Comparison of ENCODE assay signal across 10 cellular contexts in the genomic region with DNA sequence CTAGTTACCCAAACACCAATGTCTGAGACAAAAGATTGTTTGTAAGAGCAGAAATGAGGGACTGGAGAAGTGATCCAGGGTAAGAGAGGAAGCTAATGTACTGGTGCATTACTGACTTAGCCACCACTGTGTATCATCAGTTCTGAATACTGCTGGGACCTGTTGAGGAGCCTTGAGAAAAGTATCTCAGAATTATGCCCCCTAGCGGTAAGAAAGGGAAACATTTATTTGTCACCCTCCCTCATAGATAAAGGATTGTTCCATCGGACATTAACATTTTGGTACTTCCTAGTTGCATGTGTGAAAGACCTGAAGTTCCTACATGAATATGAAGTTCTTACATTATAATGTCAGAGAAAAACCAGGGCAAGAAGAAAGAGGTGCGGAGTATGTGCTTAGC.
DNase-seq lines count a peak whose midpoint lies in the region; ATAC-seq and TF ChIP-seq lines count a peak whose summit lies in the region.
"Had no signal": no experiment of that assay in that cellular context is flagged by ENCODE, and none has a peak within 500 bp of the region (broad histone marks: within the 10 kb centered on the region; RNA-seq: fewer than 3 reads in every experiment).

No MANE protein-coding gene starts in this region.

- H3K4me1 Mint-ChIP-seq in Caco-2 (ENCODE audit: low read depth, unreplicated experiment): no peaks in the 10 kb centered on the region
- no peaks in the 10 kb centered on the region for H3K4me1 Mint-ChIP-seq in stimulated activated effector memory CD8-positive, alpha-beta T cell treated with anti-CD3 and anti-CD28 coated beads, Interleukin-12 subunit alpha, Interleukin-12 subunit beta, amount 100 ng/mL, for 72 hours
- H3K4me1 Mint-ChIP-seq: immature natural killer cell had no signal

- no peaks in the 10 kb centered on the region for H3K9me3 Mint-ChIP-seq in Caco-2 (ENCODE audit: unreplicated experiment)
- H3K9me3 Mint-ChIP-seq in stimulated activated effector memory CD8-positive, alpha-beta T cell treated with anti-CD3 and anti-CD28 coated beads, Interleukin-12 subunit alpha, Interleukin-12 subunit beta, amount 100 ng/mL, for 72 hours: peaks cover 6% of the 10 kb centered on the region

- intact Hi-C loops in Caco-2 (cut with micrococcal nuclease; ENCODE audit: unreplicated experiment): loop anchor here (1.0 to 5.0 kb wide), 2 partner anchors 391 to 763 kb away; no protein-coding TSS in a partner anchor
- intact Hi-C loops in left ventricle myocardium superior (cut with micrococcal nuclease): no loop called here

- ATAC-seq in GM21619 (IDR thresholded peaks at IDR 0.05; ENCODE audit: unreplicated experiment) (peak; percentile 84), left ventricle myocardium superior (no peak)
- no peak for ATAC-seq in stimulated activated effector memory CD8-positive, alpha-beta T cell treated with anti-CD3 and anti-CD28 coated beads, Interleukin-12 subunit alpha, Interleukin-12 subunit beta, amount 100 ng/mL, for 72 hours

- no TSS peak for BruUV-seq in Caco-2 (replicated peaks; lab: Mats Ljungman, UMichigan)

- peak in 1 of 2 experiments; percentile 30 for DNase-seq in Caco-2
- peak; percentile 60 for DNase-seq in NCI-H69 (lab: John Stamatoyannopoulos, UW)
- DNase-seq in fibroblast of pulmonary artery (ENCODE audit: low read depth): peak; percentile 27
- no peak for DNase-seq in NCI-H2196 (lab: John Stamatoyannopoulos, UW; ENCODE audit: unreplicated experiment)
- DNase-seq in left ventricle myocardium superior: no peak
- DNase-seq in stimulated activated effector memory CD8-positive, alpha-beta T cell treated with anti-CD3 and anti-CD28 coated beads, Interleukin-12 subunit alpha, Interleukin-12 subunit beta, amount 100 ng/mL, for 72 hours (ENCODE audit: low spot score in 2 of 2): no peak
- DNase-seq in NCI-H226: no peak
- DNase-seq: immature natural killer cell; stimulated activated CD8-positive, alpha-beta memory T cell treated with anti-CD3 and anti-CD28 coated beads, Interleukin-4, amount 100 ng/mL, for 48 hours had no signal

- no peak overlapping the region for H3K27ac Mint-ChIP-seq in Caco-2 (ENCODE audit: unreplicated experiment)
- H3K27ac Mint-ChIP-seq in stimulated activated effector memory CD8-positive, alpha-beta T cell treated with anti-CD3 and anti-CD28 coated beads, Interleukin-12 subunit alpha, Interleukin-12 subunit beta, amount 100 ng/mL, for 72 hours: no peak overlapping the region
- H3K27ac Mint-ChIP-seq: immature natural killer cell had no signal

- no peak overlapping the region for H3K4me3 Mint-ChIP-seq in Caco-2 (ENCODE audit: unreplicated experiment)
- no peak overlapping the region for H3K4me3 Mint-ChIP-seq in stimulated activated effector memory CD8-positive, alpha-beta T cell treated with anti-CD3 and anti-CD28 coated beads, Interleukin-12 subunit alpha, Interleukin-12 subunit beta, amount 100 ng/mL, for 72 hours
- H3K4me3 Mint-ChIP-seq: immature natural killer cell had no signal

- no peaks in the 10 kb centered on the region for H3K27me3 Mint-ChIP-seq in Caco-2 (ENCODE audit: insufficient read depth, unreplicated experiment)

- POLR2A ChIA-PET in Caco-2 (lab: Charles Lee): no interaction called here

- no peaks in the 10 kb centered on the region for H3K36me3 ChIP-seq in Caco-2 (ENCODE audit: control insufficient read depth, insufficient read depth, low read length)

- no peaks in the 10 kb centered on the region for H3K36me3 Mint-ChIP-seq in Caco-2 (ENCODE audit: insufficient read depth, unreplicated experiment)
- H3K36me3 Mint-ChIP-seq in stimulated activated effector memory CD8-positive, alpha-beta T cell treated with anti-CD3 and anti-CD28 coated beads, Interleukin-12 subunit alpha, Interleukin-12 subunit beta, amount 100 ng/mL, for 72 hours: no peaks in the 10 kb centered on the region
- H3K36me3 Mint-ChIP-seq: immature natural killer cell had no signal

- peak; percentile 33 to 49 for TF ChIP-seq CTCF in Caco-2 (IDR thresholded peaks at IDR 0.05; ENCODE audit: insufficient read depth in 1 of 2, low read depth in 1 of 2, low read length in 1 of 2, severe bottlenecking in 1 of 2, unreplicated experiment in 1 of 2)
- peak; percentile 49 for TF ChIP-seq CTCF in fibroblast of pulmonary artery (IDR thresholded peaks at IDR 0.05; ENCODE audit: low read length, missing control alignments)

- H3K27me3 ChIP-seq in Caco-2 (replicated peaks; ENCODE audit: control insufficient read depth, insufficient read depth, low read length): no peaks in the 10 kb centered on the region

- CTCF ChIA-PET in Caco-2 (lab: Charles Lee): no interaction called here

- no peaks in the 10 kb centered on the region for H3K4me1 ChIP-seq in Caco-2

- no peaks in the 10 kb centered on the region for H3K9me3 ChIP-seq in Caco-2

- H3K4me3 ChIP-seq in Caco-2 (ENCODE audit: low read depth, low read length): no peak overlapping the region
- H3K4me3 ChIP-seq in fibroblast of pulmonary artery (replicated peaks; ENCODE audit: low read depth, low read length): no peak overlapping the region

Comparison
In these comparisons a context has a peak if more than half of its experiments do, and no peak if none do; other contexts are left out.
1. DNase-seq: peak in NCI-H69 (single experiment) and fibroblast of pulmonary artery (single experiment); none in NCI-H2196 (single experiment), left ventricle myocardium superior (single experiment), stimulated activated effector memory CD8-positive, alpha-beta T cell treated with anti-CD3 and anti-CD28 coated beads, Interleukin-12 subunit alpha, Interleukin-12 subunit beta, amount 100 ng/mL, for 72 hours (0 of 2) and NCI-H226 (single experiment).